In the genomic region with DNA sequence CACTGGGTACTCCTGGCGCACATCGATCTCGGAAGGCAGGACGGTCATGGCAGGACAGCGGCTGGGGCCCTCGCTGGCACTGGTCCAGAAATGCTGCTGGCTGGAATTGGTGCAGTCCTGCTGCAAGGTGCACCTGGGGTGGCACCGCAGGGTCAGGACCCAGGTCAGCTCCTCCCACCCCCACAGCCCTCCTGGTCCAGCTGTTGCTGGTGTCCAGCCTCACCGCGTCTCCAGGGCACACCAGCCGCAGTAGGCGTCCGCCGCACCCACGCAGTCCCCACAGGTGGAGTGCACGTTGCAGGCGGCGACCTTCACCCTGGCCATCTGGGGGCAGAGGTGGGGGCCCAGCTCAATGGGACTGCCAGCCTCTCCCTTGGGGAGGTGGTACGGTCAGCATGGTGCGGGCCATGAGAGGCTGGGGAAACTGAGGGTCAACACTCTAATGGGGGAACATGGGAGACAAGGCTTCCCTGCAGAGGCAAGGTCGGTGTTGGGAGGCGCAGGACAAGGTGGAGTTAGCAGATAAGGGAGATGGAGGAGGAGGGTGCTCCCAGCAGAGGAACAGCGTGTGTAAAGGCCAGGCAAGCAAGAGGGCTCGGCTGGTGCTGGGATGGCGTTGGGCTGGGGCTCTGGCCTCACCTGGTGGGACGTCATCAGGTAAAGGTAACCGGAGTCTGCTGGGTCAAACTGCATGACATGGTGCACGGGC, we compare ENCODE assay signal across 25 cellular contexts. TPM values are rescaled to one million over a fixed set of nuclear protein-coding genes. Genes with fewer than 3 reads are reported as not detected.
"Had no signal": no experiment of that assay in that cellular context is flagged by ENCODE, and none has a peak within 500 bp of the region (broad histone marks: within the 10 kb centered on the region; RNA-seq: fewer than 3 reads in every experiment).

No MANE protein-coding gene starts in this region.

- DNase-seq: activated CD4-positive, alpha-beta memory T cell treated with anti-CD3 and anti-CD28 coated beads, Interleukin-2, amount 10 ng/mL, durations not matched to agents 7 days and 5 days; activated CD4-positive, alpha-beta T cell treated with anti-CD3 and anti-CD28 coated beads for 48 hours; activated gamma-delta T cell; activated naive CD4-positive, alpha-beta T cell treated with anti-CD3 and anti-CD28 coated beads, Interleukin-2, amount 50 U/mL, for 16 hours; activated naive CD8-positive, alpha-beta T cell treated with anti-CD3 and anti-CD28 coated beads, Interleukin-2, amount 50 U/mL, for 24 hours; aorta; brain microvascular endothelial cell; caudate nucleus; dermis blood vessel endothelial cell; effector memory CD8-positive, alpha-beta T cell; esophagus squamous epithelium; kidney; lower lobe of right lung; naive thymus-derived CD8-positive, alpha-beta T cell; ovary; stimulated activated CD4-positive, alpha-beta T cell treated with anti-CD3 and anti-CD28 coated beads, Interleukin-2, amount 100 ng/mL, for 48 hours; stimulated activated CD8-positive, alpha-beta memory T cell treated with anti-CD3 and anti-CD28 coated beads, Interleukin-4, amount 100 ng/mL, for 48 hours; stimulated activated naive CD4-positive, alpha-beta T cell treated with Interleukin-2 at 50 U/mL for 16 hours; substantia nigra; thyroid gland had no signal

- H3K36me3 Mint-ChIP-seq: naive thymus-derived CD8-positive, alpha-beta T cell had no signal

- H3K27ac Mint-ChIP-seq: activated CD4-positive, alpha-beta memory T cell treated with anti-CD3 and anti-CD28 coated beads, Interleukin-2, amount 10 ng/mL, durations not matched to agents 7 days and 5 days; activated naive CD8-positive, alpha-beta T cell treated with anti-CD3 and anti-CD28 coated beads, Interleukin-2, amount 50 U/mL, for 24 hours; activated T-helper 1 cell treated with anti-CD3 and anti-CD28 coated beads, Interleukin-12 subunit alpha, Interleukin-12 subunit beta, Interleukin-2, Interleukin-4 antibody, amounts not matched to agents 30 ng/mL and 10 ng/mL and 1 ng/mL, durations not matched to agents 14 hours and 24 hours and 36 hours had no signal

- H3K9me3 Mint-ChIP-seq: activated CD4-positive, alpha-beta memory T cell treated with anti-CD3 and anti-CD28 coated beads, Interleukin-2, amount 10 ng/mL, durations not matched to agents 7 days and 5 days; activated naive CD8-positive, alpha-beta T cell treated with anti-CD3 and anti-CD28 coated beads, Interleukin-2, amount 50 U/mL, for 24 hours; activated T-helper 1 cell treated with anti-CD3 and anti-CD28 coated beads, Interleukin-12 subunit alpha, Interleukin-12 subunit beta, Interleukin-2, Interleukin-4 antibody, amounts not matched to agents 30 ng/mL and 10 ng/mL and 1 ng/mL, durations not matched to agents 14 hours and 24 hours and 36 hours; effector memory CD8-positive, alpha-beta T cell; naive thymus-derived CD8-positive, alpha-beta T cell had no signal

- H3K4me1 Mint-ChIP-seq: activated CD4-positive, alpha-beta memory T cell treated with anti-CD3 and anti-CD28 coated beads, Interleukin-2, amount 10 ng/mL, durations not matched to agents 7 days and 5 days; activated naive CD8-positive, alpha-beta T cell treated with anti-CD3 and anti-CD28 coated beads, Interleukin-2, amount 50 U/mL, for 24 hours had no signal

- H3K27me3 Mint-ChIP-seq: activated naive CD8-positive, alpha-beta T cell treated with anti-CD3 and anti-CD28 coated beads, Interleukin-2, amount 50 U/mL, for 24 hours; effector memory CD8-positive, alpha-beta T cell; naive thymus-derived CD8-positive, alpha-beta T cell had no signal

- H3K4me3 Mint-ChIP-seq: activated CD4-positive, alpha-beta memory T cell treated with anti-CD3 and anti-CD28 coated beads, Interleukin-2, amount 10 ng/mL, durations not matched to agents 7 days and 5 days; activated naive CD8-positive, alpha-beta T cell treated with anti-CD3 and anti-CD28 coated beads, Interleukin-2, amount 50 U/mL, for 24 hours; activated T-helper 1 cell treated with anti-CD3 and anti-CD28 coated beads, Interleukin-12 subunit alpha, Interleukin-12 subunit beta, Interleukin-2, Interleukin-4 antibody, amounts not matched to agents 30 ng/mL and 10 ng/mL and 1 ng/mL, durations not matched to agents 14 hours and 24 hours and 36 hours; effector memory CD8-positive, alpha-beta T cell; naive thymus-derived CD8-positive, alpha-beta T cell had no signal

- ATAC-seq: activated naive CD8-positive, alpha-beta T cell treated with anti-CD3 and anti-CD28 coated beads, Interleukin-2, amount 50 U/mL, for 24 hours; effector memory CD8-positive, alpha-beta T cell; naive thymus-derived CD8-positive, alpha-beta T cell had no signal

RNA-seq across cellular contexts. Expression of gene H1-8, which starts 43.1 kb away (rescaled TPM):
- total RNA-seq: activated CD4-positive, alpha-beta memory T cell treated with anti-CD3 and anti-CD28 coated beads, Interleukin-2, amount 10 ng/mL, durations not matched to agents 7 days and 5 days; activated T-helper 1 cell treated with anti-CD3 and anti-CD28 coated beads, Interleukin-12 subunit alpha, Interleukin-12 subunit beta, Interleukin-2, Interleukin-4 antibody, amounts not matched to agents 30 ng/mL and 10 ng/mL and 1 ng/mL, durations not matched to agents 14 hours and 24 hours and 36 hours; aorta; dermis blood vessel endothelial cell; esophagus squamous epithelium; fibroblast of villous mesenchyme; kidney; lower lobe of right lung; naive thymus-derived CD8-positive, alpha-beta T cell; ovary; prostate gland; T-helper 2 cell treated with Interferon-gamma antibody and Interleukin-4, amounts not matched to agents 100 ng/mL and 5 ng/mL, for 36 hours; thyroid gland; ureter had no signal

RNA-seq across cellular contexts. Expression of gene RHO, which starts 57.7 kb away (rescaled TPM):
- total RNA-seq: activated CD4-positive, alpha-beta memory T cell treated with anti-CD3 and anti-CD28 coated beads, Interleukin-2, amount 10 ng/mL, durations not matched to agents 7 days and 5 days; activated T-helper 1 cell treated with anti-CD3 and anti-CD28 coated beads, Interleukin-12 subunit alpha, Interleukin-12 subunit beta, Interleukin-2, Interleukin-4 antibody, amounts not matched to agents 30 ng/mL and 10 ng/mL and 1 ng/mL, durations not matched to agents 14 hours and 24 hours and 36 hours; dermis blood vessel endothelial cell; esophagus squamous epithelium; fibroblast of villous mesenchyme; kidney; lower lobe of right lung; T-helper 2 cell treated with Interferon-gamma antibody and Interleukin-4, amounts not matched to agents 100 ng/mL and 5 ng/mL, for 36 hours; thyroid gland; ureter had no signal
